In the genomic region with DNA sequence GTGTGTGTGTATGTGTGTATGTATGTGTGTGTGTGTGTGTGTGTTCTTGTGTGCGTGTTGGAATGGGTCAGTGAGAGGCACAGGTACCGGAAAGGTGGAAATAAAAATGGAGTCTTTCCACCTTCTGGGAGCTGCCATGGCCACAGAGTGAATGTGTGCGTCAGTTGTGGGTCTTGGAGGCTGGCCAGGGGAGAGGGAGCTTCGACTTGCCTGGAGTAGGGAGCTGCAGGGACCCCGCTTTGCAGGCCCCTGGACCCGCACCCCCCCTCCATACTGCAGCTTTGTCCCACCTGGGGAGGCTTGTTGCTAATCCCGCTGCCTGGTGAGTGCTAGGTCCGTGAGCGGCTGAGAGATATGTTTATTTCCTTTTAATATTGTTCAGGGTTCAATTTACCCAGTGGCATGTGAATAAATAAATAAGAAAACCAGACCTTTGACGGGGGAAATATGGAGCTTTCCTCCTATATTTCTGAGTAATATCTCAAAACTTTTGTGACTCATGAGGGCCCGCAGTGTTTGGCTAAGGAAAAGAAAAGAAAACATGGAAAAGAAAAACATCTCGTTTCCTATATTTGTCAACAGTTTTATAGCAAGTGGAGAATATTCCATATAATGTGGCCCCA, we compare ENCODE assay signal across 19 cellular contexts. TPM values are rescaled to one million over a fixed set of nuclear protein-coding genes. Genes with fewer than 3 reads are reported as not detected.
DNase-seq lines count a peak whose midpoint lies in the region; ATAC-seq, FAIRE-seq and TF ChIP-seq lines count a peak whose summit lies in the region.
"Had no signal": no experiment of that assay in that cellular context is flagged by ENCODE, and none has a peak within 500 bp of the region (broad histone marks: within the 10 kb centered on the region; RNA-seq: fewer than 3 reads in every experiment).

No MANE protein-coding gene starts in this region.

- H3K9me2 ChIP-seq in GM23248 (ENCODE audit: insufficient read depth), result no peaks in the 10 kb centered on the region

- TF ChIP-seq EP300 in A549 (IDR thresholded peaks at IDR 0.05), result no peak

- TF ChIP-seq POLR2A in A549 (IDR thresholded peaks at IDR 0.05; ENCODE audit: low read length) (no peak), endothelial cell of umbilical vein (IDR thresholded peaks at IDR 0.05; ENCODE audit: low read depth, low read length) (no peak), spleen (IDR thresholded peaks at IDR 0.05) (no peak)

- POLR2A ChIA-PET in A549 (lab: Yijun Ruan, JAX), result no interaction called here
- POLR2A ChIA-PET in endothelial cell of umbilical vein (lab: Charles Lee), result no interaction called here

- TF ChIP-seq CTCF in A549 (IDR thresholded peaks at IDR 0.05) (no peak), RWPE2 (IDR thresholded peaks at IDR 0.05; ENCODE audit: poor library complexity, severe bottlenecking) (no peak), endothelial cell of umbilical vein (IDR thresholded peaks at IDR 0.05; ENCODE audit: extremely low read depth in 1 of 2, insufficient read depth in 1 of 2, low read depth in 1 of 2, low read length in 2 of 2) (no peak), spleen (IDR thresholded peaks at IDR 0.05 in 8 of 11, conservative IDR thresholded peaks at IDR 0.05 in 3 of 11) (no peak)

- CTCF ChIA-PET in A549 (lab: Yijun Ruan, JAX) (interaction anchor here (0.9 to 1.6 kb wide), 2 partner anchors 14 to 23 kb away, joined by 3 to 5 read pairs; no protein-coding TSS in a partner anchor), endothelial cell of umbilical vein (lab: Charles Lee) (interaction anchor here (0.7 to 1.8 kb wide), 8 partner anchors 12 to 168 kb away, joined by 3 to 11 read pairs (median 4); partner anchors contain the start of gene CCDC167)

- H3K4me2 ChIP-seq in A549, result peak overlapping the region; percentile 65
- no peak overlapping the region for H3K4me2 ChIP-seq in GM23248 (ENCODE audit: unreplicated experiment)
- peak overlapping the region; percentile 81 for H3K4me2 ChIP-seq in endothelial cell of umbilical vein (ENCODE audit: insufficient read depth, low read length)

- FAIRE-seq in A549 (lab: Jason Lieb, UNC), result no peak
- peak; percentile 89 for FAIRE-seq in endothelial cell of umbilical vein (lab: Jason Lieb, UNC)

- TF ChIP-seq RAD21 in A549 (conservative IDR thresholded peaks at IDR 0.05 in 1 of 2, IDR thresholded peaks at IDR 0.05 in 1 of 2), result no peak

- H3K79me2 ChIP-seq in GM23248 (ENCODE audit: insufficient read depth), result no peaks in the 10 kb centered on the region
- no peaks in the 10 kb centered on the region for H3K79me2 ChIP-seq in endothelial cell of umbilical vein (ENCODE audit: control insufficient read depth, insufficient read depth, low read length)

- H3K27me3 ChIP-seq in GM23248 (replicated peaks; ENCODE audit: insufficient read depth) (peaks cover 10% of the 10 kb centered on the region), RWPE2 (ENCODE audit: insufficient read depth, poor library complexity, severe bottlenecking) (no peaks in the 10 kb centered on the region), endothelial cell of umbilical vein (ENCODE audit: control insufficient read depth in 2 of 2, insufficient read depth in 2 of 2, low read length in 2 of 2) (peaks cover 2 to 9% of the 10 kb centered on the region in 2 experiments), spleen (replicated peaks in 1 of 7) (peaks cover 0 to 28% (median 0%) of the 10 kb centered on the region in 7 donors)
- H3K27me3 ChIP-seq: Peyer's patch, vagina had no signal

- H3K27ac ChIP-seq in A549 (peak overlapping the region; percentile 21 to 50; a peak in 2 of 6 replicates), GM23248 (no peak overlapping the region), RWPE2 (ENCODE audit: poor library complexity, severe bottlenecking) (peak overlapping the region; percentile 21), endothelial cell of umbilical vein (ENCODE audit: insufficient read depth, low read depth, low read length) (peak overlapping the region; percentile 72), spleen (no peak overlapping the region)
- H3K27ac ChIP-seq: gastroesophageal sphincter, left ventricle myocardium inferior, neutrophil, Peyer's patch, vagina had no signal

- in situ Hi-C loops in GM23248 (cut with MboI), result no loop called here

- H3K4me1 ChIP-seq in A549 (peaks cover 15% of the 10 kb centered on the region), GM23248 (ENCODE audit: insufficient read depth) (no peaks in the 10 kb centered on the region), RWPE2 (ENCODE audit: insufficient read depth, poor library complexity, severe bottlenecking) (peaks cover 4% of the 10 kb centered on the region), endothelial cell of umbilical vein (ENCODE audit: control insufficient read depth, extremely low read depth, insufficient read depth, low read length) (peaks cover 23% of the 10 kb centered on the region), spleen (peaks cover 0 to 5% (median 0%) of the 10 kb centered on the region in 6 donors)
- H3K4me1 ChIP-seq: gastroesophageal sphincter, left ventricle myocardium inferior, Peyer's patch, vagina had no signal

- ATAC-seq in A549 (peak; percentile 31 to 57; a peak in 3 of 6 replicates), RWPE2 (ENCODE audit: low read depth) (peak; percentile 57), GM18907 (IDR thresholded peaks at IDR 0.05; ENCODE audit: unreplicated experiment) (no peak)
- ATAC-seq: activated T-cell treated with anti-CD3 and anti-CD28 coated beads, Interleukin-2, amount 50 U/mL, for 4 hours; gastroesophageal sphincter had no signal

- no TSS peak for BruUV-seq in endothelial cell of umbilical vein (replicated peaks; lab: Mats Ljungman, UMichigan)

- 15% methylated on average over 12 of the region's 12 CpGs for WGBS in A549 (ENCODE audit: missing lambda C conversion rate)
- WGBS in GM23248 (ENCODE audit: low coverage in 1 of 2, low lambda C conversion rate in 2 of 2, missing lambda C conversion rate in 2 of 2), 2 experiments, result 56 to 62% methylated on average over 10 to 12 of the region's 12 CpGs
- WGBS in spleen, 5 donors, result 75 to 88% (median 81%) methylated on average over 12 of the region's 12 CpGs

- no peak overlapping the region for H2AFZ ChIP-seq in GM23248
- H2AFZ ChIP-seq in endothelial cell of umbilical vein (ENCODE audit: low read depth, low read length), result peak overlapping the region; percentile 81

- intact Hi-C loops in endothelial cell of umbilical vein (cut with micrococcal nuclease), result loop anchor here (1.0 kb wide), 2 partner anchors 23 to 25 kb away; partner anchors contain the start of gene CCDC167
- intact Hi-C loops in spleen (cut with DNase I; ENCODE audit: low total_unique reads), result no loop called here

- 0 out of 2 replicates have a peak, but pooled peaks cover 3% of the 10 kb centered on the region for H3F3A ChIP-seq in GM23248 (ENCODE audit: insufficient read depth)

- no peaks in the 10 kb centered on the region for H3K9me1 ChIP-seq in endothelial cell of umbilical vein (replicated peaks; ENCODE audit: control insufficient read depth, extremely low read depth, insufficient read depth, low read length)

- H3K4me3 ChIP-seq in A549 (no peak overlapping the region), GM23248 (no peak overlapping the region), RWPE2 (ENCODE audit: severe bottlenecking) (no peak overlapping the region), endothelial cell of umbilical vein (replicated peaks in 1 of 3; ENCODE audit: insufficient read depth in 1 of 3, low read depth in 1 of 3, low read length in 3 of 3) (no peak overlapping the region), spleen (no peak overlapping the region)
- H3K4me3 ChIP-seq: gastroesophageal sphincter, left ventricle myocardium inferior, Peyer's patch, vagina had no signal

- H3K9me3 ChIP-seq in A549 (no peaks in the 10 kb centered on the region), GM23248 (ENCODE audit: low read depth) (no peaks in the 10 kb centered on the region), RWPE2 (ENCODE audit: severe bottlenecking) (no peaks in the 10 kb centered on the region), endothelial cell of umbilical vein (replicated peaks; ENCODE audit: control insufficient read depth, insufficient read depth, low read length) (no peaks in the 10 kb centered on the region), spleen (no peaks in the 10 kb centered on the region)
- H3K9me3 ChIP-seq: gastroesophageal sphincter, neutrophil, Peyer's patch, vagina had no signal

- no peaks in the 10 kb centered on the region for H3K36me3 ChIP-seq in GM23248 (ENCODE audit: low read depth)
- no peaks in the 10 kb centered on the region for H3K36me3 ChIP-seq in RWPE2 (ENCODE audit: low read depth)
- no peaks in the 10 kb centered on the region for H3K36me3 ChIP-seq in endothelial cell of umbilical vein (ENCODE audit: control insufficient read depth in 2 of 2, extremely low read depth in 1 of 2, insufficient read depth in 2 of 2, low read length in 2 of 2)
- H3K36me3 ChIP-seq in spleen, result no peaks in the 10 kb centered on the region
- H3K36me3 ChIP-seq: gastroesophageal sphincter, left ventricle myocardium inferior, neutrophil, Peyer's patch, vagina had no signal

- dilution Hi-C loops in endothelial cell of umbilical vein (cut with MboI; ENCODE audit: extremely low pct_ligation_motif_present, low sequenced_read_pairs), result no loop called here

- DNase-seq in A549 (ENCODE audit: low read depth in 1 of 2, low spot score in 1 of 2) (no peak), GM23248 (peak; percentile 49), RWPE2 (ENCODE audit: low spot score) (no peak), endothelial cell of umbilical vein (ENCODE audit: low read depth, low spot score) (peak; percentile 85), NOMO-1 treated with DMSO at 0.1 percent for 48 hours (lab: John Stamatoyannopoulos, UW; ENCODE audit: unreplicated experiment) (no peak), spleen (no peak)
- no peak for DNase-seq in activated CD4-positive, CD25-positive, alpha-beta regulatory T cell treated with anti-CD3 and anti-CD28 coated beads, Interleukin-2, amount 50 U/mL, for 72 hours
- DNase-seq: activated T-cell treated with anti-CD3 and anti-CD28 coated beads, Interleukin-2, amount 50 U/mL, for 4 hours; CD4-positive, CD25-positive, alpha-beta regulatory T cell; endodermal cell; left ventricle myocardium inferior; NCI-H1092; NCI-H69; Peyer's patch; retina had no signal

- H4K20me1 ChIP-seq in GM23248 (ENCODE audit: insufficient read depth) (no peaks in the 10 kb centered on the region), endothelial cell of umbilical vein (replicated peaks; ENCODE audit: control insufficient read depth, extremely low read depth, insufficient read depth, low read length) (no peaks in the 10 kb centered on the region)

- H3K9ac ChIP-seq in GM23248 (no peak overlapping the region), endothelial cell of umbilical vein (replicated peaks; ENCODE audit: extremely low read depth, insufficient read depth, low read length) (no peak overlapping the region)

RNA-seq across cellular contexts. Expression of gene CCDC167, which starts 24.4 kb away (rescaled TPM):
- polyA plus RNA-seq in A549 (2011; rRNA removed), result 35.1 and 48.2 TPM in 2 replicates
- polyA plus RNA-seq in A549 (2012; cell fraction: cytosol; rRNA removed), result 58.1 and 76.0 TPM in 2 replicates
- polyA plus RNA-seq in A549 (2012; cell fraction: nucleus; rRNA removed), result 41.1 and 64.1 TPM in 2 replicates
- polyA plus RNA-seq in A549 (2017; fragmentation: RNase III; extraction: RNeasy Plus Mini Kit Qiagen cat#74134 plus additional on column Dnase treatment), result 37.5 to 41.9 TPM (median 39.1 TPM) in 3 replicates
- polyA minus RNA-seq in A549 (2011; rRNA and poly(A)+ RNA removed), result 14.0 TPM in 2 replicates
- total RNA-seq in GM23248 (2014; rRNA removed; shearing (Covaris generic)), result 35.8 and 41.2 TPM in 2 replicates
- 48.1 and 51.0 TPM in 2 replicates for polyA plus RNA-seq in GM23248 (2016; fragmentation: Nextera tagmentation; extraction: Ambion mirVana)
- total RNA-seq in endothelial cell of umbilical vein, result 46.6 and 52.7 TPM in 2 replicates
- polyA plus RNA-seq in endothelial cell of umbilical vein, result 84.8 and 105 TPM in 2 replicates
- 140 and 204 TPM in 2 replicates for polyA plus RNA-seq in endothelial cell of umbilical vein (2011; cell fraction: cytosol; rRNA removed)
- polyA plus RNA-seq in endothelial cell of umbilical vein (2011; cell fraction: nucleus; rRNA removed), result 43.4 and 47.1 TPM in 2 replicates
- polyA plus RNA-seq in endothelial cell of umbilical vein (2012), result 73.3 and 84.0 TPM in 2 replicates
- polyA minus RNA-seq in endothelial cell of umbilical vein, result 13.9 and 20.1 TPM in 2 replicates
- 9.9 TPM for polyA minus RNA-seq in endothelial cell of umbilical vein (2011; cell fraction: cytosol; rRNA and poly(A)+ RNA removed)
- 3.5 and 6.1 TPM in 2 replicates for polyA minus RNA-seq in endothelial cell of umbilical vein (2011; cell fraction: nucleus; rRNA and poly(A)+ RNA removed)
- total RNA-seq in spleen, result 10 to 100 TPM; 11.6 to 38.4 (median 17.4) TPM
- 10 to 100 TPM; 26.1 to 64.8 (median 41.0) TPM for polyA plus RNA-seq in spleen

Comparison
In these comparisons a context has a peak if more than half of its experiments do, and no peak if none do; other contexts are left out.
1. DNase-seq: peak in GM23248 (single experiment) and endothelial cell of umbilical vein (single experiment); none in A549 (0 of 2), RWPE2 (single experiment), NOMO-1 treated with DMSO at 0.1 percent for 48 hours (single experiment), spleen (single experiment) and activated CD4-positive, CD25-positive, alpha-beta regulatory T cell treated with anti-CD3 and anti-CD28 coated beads, Interleukin-2, amount 50 U/mL, for 72 hours (single experiment).
2. H3K27ac ChIP-seq: peak in A549 (2 of 2), RWPE2 (single experiment) and endothelial cell of umbilical vein (single experiment); none in GM23248 (single experiment) and spleen (0 of 8).